ENCODE assay signal across 9 cellular contexts in genomic region chr3:186988806-186989205, GRCh38. TPM values are rescaled to one million over a fixed set of nuclear protein-coding genes. Genes with fewer than 3 reads are reported as not detected.
DNase-seq lines count a peak whose midpoint lies in the region; ATAC-seq and TF ChIP-seq lines count a peak whose summit lies in the region.
"Had no signal": no experiment of that assay in that cellular context is flagged by ENCODE, and none has a peak within 500 bp of the region (broad histone marks: within the 10 kb centered on the region; RNA-seq: fewer than 3 reads in every experiment).

No MANE protein-coding gene starts in this region.

- peaks cover 3% of the 10 kb centered on the region for H3K36me3 ChIP-seq in CD8-positive, alpha-beta T cell (ENCODE audit: insufficient read depth, low read length)
- H3K36me3 ChIP-seq in KMS-11 (ENCODE audit: insufficient read depth) = no peaks in the 10 kb centered on the region
- H3K36me3 ChIP-seq in SJCRH30 = no peaks in the 10 kb centered on the region
- H3K36me3 ChIP-seq in gastroesophageal sphincter = no peaks in the 10 kb centered on the region

- no peak for TF ChIP-seq CTCF in CD8-positive, alpha-beta T cell (IDR thresholded peaks at IDR 0.05)
- no peak for TF ChIP-seq CTCF in KMS-11 (conservative IDR thresholded peaks at IDR 0.05; ENCODE audit: low read depth, low read length)
- TF ChIP-seq CTCF in gastroesophageal sphincter (IDR thresholded peaks at IDR 0.05) = no peak

- peaks cover 53% of the 10 kb centered on the region for H3K4me1 Mint-ChIP-seq in CD8-positive, alpha-beta T cell (ENCODE audit: low read depth)

- intact Hi-C loops in CD8-positive, alpha-beta T cell (cut with DNase I, micrococcal nuclease) = loop anchor here in 1 of 2 experiments (5.0 kb wide), 2 partner anchors 37 to 38 kb away; no protein-coding TSS in a partner anchor

- H4K20me1 ChIP-seq in KMS-11 (ENCODE audit: insufficient read depth) = no peaks in the 10 kb centered on the region

- H3K27ac Mint-ChIP-seq in CD8-positive, alpha-beta T cell = peak overlapping the region; percentile 64

- H3K27me3 Mint-ChIP-seq in CD8-positive, alpha-beta T cell (ENCODE audit: low read depth) = no peaks in the 10 kb centered on the region

- H3K4me1 ChIP-seq in CD8-positive, alpha-beta T cell (ENCODE audit: insufficient read depth, low read length) = peaks cover 3% of the 10 kb centered on the region
- H3K4me1 ChIP-seq in KMS-11 (ENCODE audit: low read depth, poor library complexity, severe bottlenecking) (peaks cover 22% of the 10 kb centered on the region), SJCRH30 (peaks cover 9% of the 10 kb centered on the region), gastroesophageal sphincter (no peaks in the 10 kb centered on the region)

- no peak overlapping the region for H3K27ac ChIP-seq in CD8-positive, alpha-beta T cell (ENCODE audit: low read depth, low read length)
- H3K27ac ChIP-seq in KMS-11 (peak overlapping the region; percentile 23; the same call in 1 of the 2 replicates), SJCRH30 (no peak overlapping the region), gastroesophageal sphincter (no peak overlapping the region)

- no peak for TF ChIP-seq POLR2A in gastroesophageal sphincter (IDR thresholded peaks at IDR 0.05)

- H3K4me2 ChIP-seq in KMS-11 = no peak overlapping the region; the same call in 1 of the 2 replicates

- no peak overlapping the region for H2AFZ ChIP-seq in KMS-11 (ENCODE audit: low read depth)

- 80 to 95% methylated on average over 1 to 3 of the region's 3 CpGs for whole genome bisulfite sequencing in gastroesophageal sphincter (ENCODE audit: low coverage in 1 of 2), 2 donors

- no peaks in the 10 kb centered on the region for H3K27me3 ChIP-seq in CD8-positive, alpha-beta T cell (ENCODE audit: insufficient read depth, low read length)
- H3K27me3 ChIP-seq in KMS-11 (ENCODE audit: insufficient read depth, low read depth) (no peaks in the 10 kb centered on the region), SJCRH30 (no peaks in the 10 kb centered on the region), gastroesophageal sphincter (peaks cover 4% of the 10 kb centered on the region)

- no peaks in the 10 kb centered on the region for H3K9me3 ChIP-seq in CD8-positive, alpha-beta T cell (ENCODE audit: low read length)
- no peaks in the 10 kb centered on the region for H3K9me3 ChIP-seq in SJCRH30 (replicated peaks)
- no peaks in the 10 kb centered on the region for H3K9me3 ChIP-seq in gastroesophageal sphincter

- H3K79me2 ChIP-seq in KMS-11 (ENCODE audit: insufficient read depth, low read depth) = no peaks in the 10 kb centered on the region

- no peak overlapping the region for H3K9ac ChIP-seq in KMS-11

- no peak overlapping the region for H3K4me3 Mint-ChIP-seq in CD8-positive, alpha-beta T cell

- no peaks in the 10 kb centered on the region for H3K9me3 Mint-ChIP-seq in CD8-positive, alpha-beta T cell

- H3K36me3 Mint-ChIP-seq in CD8-positive, alpha-beta T cell = peaks cover 71% of the 10 kb centered on the region

- no peak overlapping the region for H3K4me3 ChIP-seq in CD8-positive, alpha-beta T cell (ENCODE audit: low read depth, low read length)
- H3K4me3 ChIP-seq in KMS-11 (IDR thresholded peaks at IDR 0.05; ENCODE audit: insufficient read depth, low read depth, low read length) = no peak overlapping the region
- no peak overlapping the region for H3K4me3 ChIP-seq in SJCRH30
- H3K4me3 ChIP-seq in gastroesophageal sphincter = no peak overlapping the region

- POLR2A ChIA-PET in CD8-positive, alpha-beta T cell (lab: Charles Lee) = interaction anchor here (0.9 to 2.2 kb wide), 3 partner anchors 14 to 38 kb away, joined by 3 to 6 read pairs (median 3); no protein-coding TSS in a partner anchor

- no peak for TF ChIP-seq EP300 in gastroesophageal sphincter (IDR thresholded peaks at IDR 0.05)

- no peak for ATAC-seq in CD8-positive, alpha-beta T cell
- ATAC-seq in GM19023 (IDR thresholded peaks at IDR 0.05; ENCODE audit: unreplicated experiment) (peak; percentile 75), HG02763 (IDR thresholded peaks at IDR 0.05; ENCODE audit: unreplicated experiment) (peak; percentile 56), gastroesophageal sphincter (no peak)

- CTCF ChIA-PET in CD8-positive, alpha-beta T cell (lab: Charles Lee) = interaction anchor here (1.0 to 2.2 kb wide), 3 partner anchors 78 to 139 kb away, joined by 3 to 10 read pairs (median 5); no protein-coding TSS in a partner anchor

- no peak for DNase-seq in CD8-positive, alpha-beta T cell
- DNase-seq in RPMI8226 = no peak
- DNase-seq in stimulated activated CD4-positive, alpha-beta T cell treated with anti-CD3 and anti-CD28 coated beads, Interleukin-4, amount 100 ng/mL, for 24 hours = no peak
- no peak for DNase-seq in SJCRH30
- DNase-seq: COR-L47 had no signal

RNA-seq across cellular contexts. Expression of gene ST6GAL1, which starts 58.5 kb away (rescaled TPM):
- total RNA-seq in CD8-positive, alpha-beta T cell = 10 to 100 TPM; 23.1 to 28.5 TPM
- total RNA-seq in SJCRH30 (2014; rRNA removed; shearing (Covaris generic)) = 2.3 TPM in 2 replicates
- total RNA-seq in gastroesophageal sphincter = 10 to 100 TPM; 18.0 to 32.2 (median 20.9) TPM

Comparison
In these comparisons a context has a peak if more than half of its experiments do, and no peak if none do; other contexts are left out.
1. ATAC-seq: peak in GM19023 (single experiment) and HG02763 (single experiment); none in CD8-positive, alpha-beta T cell (single experiment) and gastroesophageal sphincter (single experiment).